18 cellular contexts compared by ENCODE assay signal in the genomic region with DNA sequence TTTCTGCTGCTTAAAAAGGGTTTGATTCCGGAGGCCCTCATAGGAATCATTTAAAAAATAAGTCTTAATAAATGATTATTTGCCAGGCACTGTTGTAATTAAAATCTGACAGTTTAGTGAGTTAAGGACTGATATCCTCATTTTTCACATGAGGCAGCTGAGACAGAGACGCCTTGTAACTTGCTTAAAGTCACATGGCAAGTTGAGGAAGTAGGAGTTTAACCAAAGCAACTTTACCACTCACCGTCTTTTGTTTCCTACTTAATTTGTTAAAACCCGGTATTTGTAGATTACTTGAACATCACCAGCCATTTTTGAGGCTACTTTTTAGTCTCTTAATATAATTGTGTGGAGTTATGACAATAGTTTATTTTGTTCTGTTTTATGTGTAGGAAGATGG. TPM values are rescaled to one million over a fixed set of nuclear protein-coding genes. Genes with fewer than 3 reads are reported as not detected.
DNase-seq lines count a peak whose midpoint lies in the region; ATAC-seq and TF ChIP-seq lines count a peak whose summit lies in the region.
"Had no signal": no experiment of that assay in that cellular context is flagged by ENCODE, and none has a peak within 500 bp of the region (broad histone marks: within the 10 kb centered on the region; RNA-seq: fewer than 3 reads in every experiment).

No MANE protein-coding gene starts in this region.

- H3K9me3 ChIP-seq in SK-N-SH, result no peaks in the 10 kb centered on the region
- H3K9me3 ChIP-seq in naive thymus-derived CD4-positive, alpha-beta T cell (ENCODE audit: control insufficient read depth in 2 of 3, low read length in 3 of 3), result no peaks in the 10 kb centered on the region
- no peaks in the 10 kb centered on the region for H3K9me3 ChIP-seq in tibial nerve
- H3K9me3 ChIP-seq: ascending aorta, vagina had no signal

- H3K9me2 ChIP-seq in SK-N-SH, result no peaks in the 10 kb centered on the region

- peaks cover 4% of the 10 kb centered on the region for H3F3A ChIP-seq in SK-N-SH (replicated peaks; ENCODE audit: insufficient read depth)

- peaks cover 28% of the 10 kb centered on the region; the same call in 1 of the 2 replicates for H4K20me1 ChIP-seq in SK-N-SH (ENCODE audit: insufficient read depth)

- 98% methylated on average over 4 of the region's 4 CpGs for WGBS in SK-N-SH (ENCODE audit: low lambda C conversion rate)
- WGBS in tibial nerve, 2 donors, result 63 to 76% methylated on average over 4 of the region's 4 CpGs

- DNase-seq in SK-N-SH (no peak), NCI-H2029 treated with DMSO at 0.1 percent for 48 hours (lab: John Stamatoyannopoulos, UW) (no peak), NCI-H2107 treated with DMSO at 0.1 percent for 48 hours (lab: John Stamatoyannopoulos, UW; ENCODE audit: unreplicated experiment) (no peak), tibial nerve (ENCODE audit: low spot score in 2 of 2) (no peak)
- DNase-seq in activated CD8-positive, alpha-beta T cell treated with anti-CD3 and anti-CD28 coated beads for 36 hours, result no peak
- no peak for DNase-seq in naive thymus-derived CD4-positive, alpha-beta T cell
- DNase-seq: activated T-cell treated with anti-CD3 and anti-CD28 coated beads, Interleukin-2, amount 50 U/mL, for 4 hours; hypothalamus; NCI-H1417 treated with DMSO at 0.1 percent for 48 hours; nephron progenitor cell; PC-3 had no signal

- H3K36me3 Mint-ChIP-seq in IgD-negative memory B cell, result no peaks in the 10 kb centered on the region
- peaks cover 12% of the 10 kb centered on the region for H3K36me3 Mint-ChIP-seq in activated CD8-positive, alpha-beta T cell treated with anti-CD3 and anti-CD28 coated beads for 36 hours (ENCODE audit: low read depth)
- peaks cover 0 to 7% (median 0%) of the 10 kb centered on the region in 5 donors for H3K36me3 Mint-ChIP-seq in naive thymus-derived CD4-positive, alpha-beta T cell

- H3K27me3 ChIP-seq in SK-N-SH (ENCODE audit: insufficient read depth) (no peaks in the 10 kb centered on the region), tibial nerve (no peaks in the 10 kb centered on the region)
- H3K27me3 ChIP-seq in naive thymus-derived CD4-positive, alpha-beta T cell (ENCODE audit: control insufficient read depth in 2 of 2, insufficient read depth in 2 of 2, low read length in 2 of 2), result no peaks in the 10 kb centered on the region
- H3K27me3 ChIP-seq: ascending aorta, vagina had no signal

- no peak overlapping the region for H3K4me3 ChIP-seq in SK-N-SH (ENCODE audit: low read depth in 2 of 2, low read length in 1 of 2)
- no peak overlapping the region for H3K4me3 ChIP-seq in naive thymus-derived CD4-positive, alpha-beta T cell (ENCODE audit: low read length)
- no peak overlapping the region for H3K4me3 ChIP-seq in tibial nerve
- H3K4me3 ChIP-seq: GM23338, vagina had no signal

- no peak overlapping the region for H3K9ac ChIP-seq in SK-N-SH

- no peaks in the 10 kb centered on the region for H3K9me3 Mint-ChIP-seq in IgD-negative memory B cell
- H3K9me3 Mint-ChIP-seq in activated CD8-positive, alpha-beta T cell treated with anti-CD3 and anti-CD28 coated beads for 36 hours, result no peaks in the 10 kb centered on the region
- no peaks in the 10 kb centered on the region for H3K9me3 Mint-ChIP-seq in naive thymus-derived CD4-positive, alpha-beta T cell
- H3K9me3 Mint-ChIP-seq: activated T-cell treated with anti-CD3 and anti-CD28 coated beads, Interleukin-2, amount 50 U/mL, for 4 hours; GM23338; nephron progenitor cell had no signal

- H3K4me1 ChIP-seq in SK-N-SH (ENCODE audit: control insufficient read depth in 1 of 2, insufficient read depth in 2 of 2, low read depth in 1 of 2, low read length in 1 of 2) (peaks cover 0 to 8% of the 10 kb centered on the region in 2 experiments; a peak in 2 of 4 replicates), tibial nerve (peaks cover 0 to 31% (median 6%) of the 10 kb centered on the region in 4 donors)
- peaks cover 14 to 15% of the 10 kb centered on the region in 2 donors for H3K4me1 ChIP-seq in naive thymus-derived CD4-positive, alpha-beta T cell (ENCODE audit: control insufficient read depth in 2 of 2, insufficient read depth in 2 of 2, low read length in 2 of 2)

- no peak overlapping the region for H3K27ac ChIP-seq in SK-N-SH (ENCODE audit: low read depth in 2 of 2, low read length in 1 of 2)
- H3K27ac ChIP-seq in naive thymus-derived CD4-positive, alpha-beta T cell (ENCODE audit: low read depth, low read length), result no peak overlapping the region
- H3K27ac ChIP-seq in tibial nerve, result no peak overlapping the region
- H3K27ac ChIP-seq: ascending aorta, vagina had no signal

- H2AFZ ChIP-seq in SK-N-SH (ENCODE audit: low read depth), result no peak overlapping the region
- H2AFZ ChIP-seq: GM23338 had no signal

- H3K79me2 ChIP-seq in SK-N-SH (ENCODE audit: insufficient read depth), result peaks cover 70% of the 10 kb centered on the region

- no peaks in the 10 kb centered on the region for H3K27me3 Mint-ChIP-seq in IgD-negative memory B cell
- no peaks in the 10 kb centered on the region for H3K27me3 Mint-ChIP-seq in activated CD8-positive, alpha-beta T cell treated with anti-CD3 and anti-CD28 coated beads for 36 hours
- H3K27me3 Mint-ChIP-seq in naive thymus-derived CD4-positive, alpha-beta T cell, result no peaks in the 10 kb centered on the region

- TF ChIP-seq POLR2A in tibial nerve (IDR thresholded peaks at IDR 0.05), result no peak

- TF ChIP-seq RAD21 in SK-N-SH (IDR thresholded peaks at IDR 0.05; ENCODE audit: low read length), result no peak

- intact Hi-C loops in activated CD8-positive, alpha-beta T cell treated with anti-CD3 and anti-CD28 coated beads for 36 hours (cut with micrococcal nuclease), result no loop called here
- intact Hi-C loops in naive thymus-derived CD4-positive, alpha-beta T cell (cut with micrococcal nuclease), result loop anchor here in 1 of 2 donors (5.0 to 10.0 kb wide), 2 partner anchors 1246 to 1509 kb away; a partner anchor contains a TSS

- peak overlapping the region; percentile 85; the same call in 1 of the 2 replicates for H3K4me2 ChIP-seq in SK-N-SH
- H3K4me2 ChIP-seq: GM23338 had no signal

- H3K36me3 ChIP-seq in SK-N-SH (replicated peaks in 1 of 2; ENCODE audit: control insufficient read depth in 1 of 2, insufficient read depth in 2 of 2, low read length in 1 of 2) (peaks cover 3 to 11% of the 10 kb centered on the region in 2 experiments), tibial nerve (no peaks in the 10 kb centered on the region)
- peaks cover 0 to 3% (median 0%) of the 10 kb centered on the region in 3 experiments for H3K36me3 ChIP-seq in naive thymus-derived CD4-positive, alpha-beta T cell (ENCODE audit: control insufficient read depth in 2 of 3, insufficient read depth in 3 of 3, low read length in 3 of 3)
- H3K36me3 ChIP-seq: ascending aorta, vagina had no signal

- H3K27ac Mint-ChIP-seq in IgD-negative memory B cell, result peak overlapping the region in 2 of 3 donors; percentile 39 to 43
- H3K27ac Mint-ChIP-seq in activated CD8-positive, alpha-beta T cell treated with anti-CD3 and anti-CD28 coated beads for 36 hours, result peak overlapping the region; percentile 3
- H3K27ac Mint-ChIP-seq in naive thymus-derived CD4-positive, alpha-beta T cell, result peak overlapping the region in 4 of 9 donors; percentile 5 to 48 (median 27)
- H3K27ac Mint-ChIP-seq: GM23338, nephron progenitor cell had no signal

- TF ChIP-seq EP300 in SK-N-SH (IDR thresholded peaks at IDR 0.05; ENCODE audit: borderline replicate concordance in 1 of 2, low read depth in 1 of 2, low read length in 1 of 2) (no peak), tibial nerve (IDR thresholded peaks at IDR 0.05) (no peak)

- CTCF ChIA-PET in SK-N-SH (lab: Yijun Ruan, JAX), result interaction anchor here (1.2 kb wide), 1 partner anchor 47 kb away, joined by 3 read pairs; no protein-coding TSS in a partner anchor
- CTCF ChIA-PET in activated CD8-positive, alpha-beta T cell treated with anti-CD3 and anti-CD28 coated beads for 36 hours (lab: Charles Lee), result no interaction called here
- CTCF ChIA-PET in naive thymus-derived CD4-positive, alpha-beta T cell (lab: Charles Lee), result interaction anchor here (0.6 to 1.5 kb wide), 3 partner anchors 100 to 438 kb away, joined by 3 to 4 read pairs (median 4); no protein-coding TSS in a partner anchor

- peak overlapping the region in 3 of 4 donors; percentile 30 to 82 (median 66) for H3K4me3 Mint-ChIP-seq in IgD-negative memory B cell
- H3K4me3 Mint-ChIP-seq in activated CD8-positive, alpha-beta T cell treated with anti-CD3 and anti-CD28 coated beads for 36 hours, result peak overlapping the region; percentile 31
- peak overlapping the region in 7 of 10 donors; percentile 14 to 97 (median 39) for H3K4me3 Mint-ChIP-seq in naive thymus-derived CD4-positive, alpha-beta T cell

- POLR2A ChIA-PET in SK-N-SH (lab: Yijun Ruan, JAX), result interaction anchor here (0.6 kb wide), 1 partner anchor 325 kb away, joined by 5 read pairs; no protein-coding TSS in a partner anchor
- POLR2A ChIA-PET in activated CD8-positive, alpha-beta T cell treated with anti-CD3 and anti-CD28 coated beads for 36 hours (lab: Charles Lee), result no interaction called here
- POLR2A ChIA-PET in naive thymus-derived CD4-positive, alpha-beta T cell (lab: Charles Lee), result no interaction called here

- TF ChIP-seq CTCF in SK-N-SH (IDR thresholded peaks at IDR 0.05) (no peak), tibial nerve (IDR thresholded peaks at IDR 0.05) (no peak)
- no peak for TF ChIP-seq CTCF in activated CD8-positive, alpha-beta T cell treated with anti-CD3 and anti-CD28 coated beads for 36 hours (IDR thresholded peaks at IDR 0.05)

- H3K4me1 Mint-ChIP-seq in IgD-negative memory B cell, result peaks cover 24 to 42% (median 33%) of the 10 kb centered on the region in 3 donors
- H3K4me1 Mint-ChIP-seq in activated CD8-positive, alpha-beta T cell treated with anti-CD3 and anti-CD28 coated beads for 36 hours (ENCODE audit: low read depth), result peaks cover 30% of the 10 kb centered on the region
- peaks cover 22 to 70% (median 50%) of the 10 kb centered on the region in 7 donors for H3K4me1 Mint-ChIP-seq in naive thymus-derived CD4-positive, alpha-beta T cell

- ATAC-seq in SK-N-SH treated with all-trans-retinoic acid at 6 μM for 48 hours, result no peak
- ATAC-seq in activated CD8-positive, alpha-beta T cell treated with anti-CD3 and anti-CD28 coated beads for 36 hours, result no peak
- ATAC-seq in naive thymus-derived CD4-positive, alpha-beta T cell, result no peak
- ATAC-seq: activated T-cell treated with anti-CD3 and anti-CD28 coated beads, Interleukin-2, amount 50 U/mL, for 4 hours; GM23338; left lobe of liver; PC-3 had no signal

RNA-seq across cellular contexts. Expression of a gene that starts 2.4 kb away (rescaled TPM):
- polyA plus RNA-seq in SK-N-SH (2012; rRNA removed) (8.3 and 11.2 TPM in 2 replicates), IgD-negative memory B cell (5.2 TPM)
- polyA plus RNA-seq in SK-N-SH (2012; cell fraction: cytosol; rRNA removed), result 14.3 and 24.2 TPM in 2 replicates
- 3.4 and 6.3 TPM in 2 replicates for polyA plus RNA-seq in SK-N-SH (2012; cell fraction: nucleus; rRNA removed)
- total RNA-seq in activated CD8-positive, alpha-beta T cell treated with anti-CD3 and anti-CD28 coated beads for 36 hours, result 1 to 10 TPM; 8.2 to 8.7 TPM
- total RNA-seq in naive thymus-derived CD4-positive, alpha-beta T cell, result 10 to 100 TPM in 3 of 5 experiments, 1 to 10 TPM in 2; 7.1 to 15.8 (median 11.1) TPM
- polyA plus RNA-seq in naive thymus-derived CD4-positive, alpha-beta T cell, result 1 to 10 TPM; 4.4 to 6.6 TPM
- total RNA-seq in tibial nerve, result 1 to 10 TPM; 1.8 to 4.4 (median 2.5) TPM

RNA-seq across cellular contexts. Expression of a gene that starts 49.8 kb away (rescaled TPM):
- polyA plus RNA-seq in SK-N-SH (2012; rRNA removed), result not detected in 2 replicates
- not detected in 2 replicates for polyA plus RNA-seq in SK-N-SH (2012; cell fraction: cytosol; rRNA removed)
- not detected in 2 replicates for polyA plus RNA-seq in SK-N-SH (2012; cell fraction: nucleus; rRNA removed)
- 11.7 TPM for polyA plus RNA-seq in IgD-negative memory B cell
- 100 to 1,000 TPM; 617 to 639 TPM for total RNA-seq in activated CD8-positive, alpha-beta T cell treated with anti-CD3 and anti-CD28 coated beads for 36 hours
- total RNA-seq in naive thymus-derived CD4-positive, alpha-beta T cell, result 100 to 1,000 TPM in 3 of 5 experiments, 10 to 100 TPM in 2; 95.7 to 659 (median 125) TPM
- 10 to 100 TPM; 57.3 to 65.1 TPM for polyA plus RNA-seq in naive thymus-derived CD4-positive, alpha-beta T cell
- 100 to 1,000 TPM in 1 of 4 donors, 10 to 100 TPM in 3; 84.1 to 124 (median 89.7) TPM for total RNA-seq in tibial nerve
- total RNA-seq: A172, PC-3 had no signal

RNA-seq across cellular contexts. Expression of a gene that starts 56.1 kb away (rescaled TPM):
- polyA plus RNA-seq in SK-N-SH (2012; rRNA removed) (not detected in 2 replicates), IgD-negative memory B cell (not detected)
- not detected in 2 replicates for polyA plus RNA-seq in SK-N-SH (2012; cell fraction: cytosol; rRNA removed)
- not detected in 2 replicates for polyA plus RNA-seq in SK-N-SH (2012; cell fraction: nucleus; rRNA removed)
- not detected for total RNA-seq in activated CD8-positive, alpha-beta T cell treated with anti-CD3 and anti-CD28 coated beads for 36 hours
- not detected for total RNA-seq in naive thymus-derived CD4-positive, alpha-beta T cell
- polyA plus RNA-seq in naive thymus-derived CD4-positive, alpha-beta T cell, result not detected
- total RNA-seq in tibial nerve, result not detected
- total RNA-seq: A172; activated T-cell treated with anti-CD3 and anti-CD28 coated beads, Interleukin-2, amount 50 U/mL, for 4 hours; ascending aorta; PC-3; vagina had no signal
